In genomic region chr2:218908721-218909619, GRCh38 we compare ENCODE assay signal across 8 cellular contexts. TPM values are rescaled to one million over a fixed set of nuclear protein-coding genes. Genes with fewer than 3 reads are reported as not detected.
DNase-seq lines count a peak whose midpoint lies in the region; ATAC-seq and TF ChIP-seq lines count a peak whose summit lies in the region.

No MANE protein-coding gene starts in this region.

- H3K4me3 ChIP-seq in left lung: peak overlapping the region; percentile 39 to 47

- peaks cover 4 to 54% of the 10 kb centered on the region in 2 donors for H3K27me3 ChIP-seq in left lung

- H3K36me3 ChIP-seq in left lung: no peaks in the 10 kb centered on the region

- TF ChIP-seq CTCF in left lung (IDR thresholded peaks at IDR 0.05): no peak

- in situ Hi-C loops in ACHN (cut with HindIII; ENCODE audit: low pct_ligation_motif_present, low pct_unique_long_range_greater_than_20kb, low sequenced_read_pairs): no loop called here

- intact Hi-C loops in left lung (cut with DNase I): no loop called here

- H3K4me1 ChIP-seq in left lung: peaks cover 4 to 5% of the 10 kb centered on the region in 2 donors

- peak; percentile 98 for DNase-seq in ACHN
- peak; percentile 95 for DNase-seq in NCI-H345 (lab: John Stamatoyannopoulos, UW)
- peak; percentile 87 for DNase-seq in activated CD4-positive, alpha-beta T cell treated with anti-CD3 and anti-CD28 coated beads for 4 hours
- peak; percentile 55 for DNase-seq in dedifferentiated amniotic fluid mesenchymal stem cell (ENCODE audit: extremely low spot score)
- DNase-seq in left lung: peak; percentile 89 to 91
- DNase-seq in stimulated activated CD4-positive, alpha-beta T cell treated with anti-CD3 and anti-CD28 coated beads, Interleukin-1b, Interleukin-23, amount 100 ng/mL, for 48 hours: peak; percentile 93

- no peak overlapping the region for H3K27ac ChIP-seq in left lung

- no peaks in the 10 kb centered on the region for H3K9me3 ChIP-seq in left lung

- peak; percentile 91 for ATAC-seq in GM18867 (IDR thresholded peaks at IDR 0.05; ENCODE audit: unreplicated experiment)
- peak; percentile 88 for ATAC-seq in HG03108 (IDR thresholded peaks at IDR 0.05; ENCODE audit: unreplicated experiment)
- peak; percentile 97 for ATAC-seq in left lung

RNA-seq across cellular contexts. Expression of gene WNT10A, which starts 28.3 kb away (rescaled TPM):
- 1 to 10 TPM in 1 of 2 donors, under 1 TPM in 1; 0.47 to 1.1 TPM for total RNA-seq in left lung

RNA-seq across cellular contexts. Expression of gene WNT6, which starts 49.4 kb away (rescaled TPM):
- total RNA-seq in left lung: not detected

RNA-seq across cellular contexts. Expression of gene CDK5R2, which starts 50.5 kb away (rescaled TPM):
- not detected for total RNA-seq in left lung
